In the genomic region with DNA sequence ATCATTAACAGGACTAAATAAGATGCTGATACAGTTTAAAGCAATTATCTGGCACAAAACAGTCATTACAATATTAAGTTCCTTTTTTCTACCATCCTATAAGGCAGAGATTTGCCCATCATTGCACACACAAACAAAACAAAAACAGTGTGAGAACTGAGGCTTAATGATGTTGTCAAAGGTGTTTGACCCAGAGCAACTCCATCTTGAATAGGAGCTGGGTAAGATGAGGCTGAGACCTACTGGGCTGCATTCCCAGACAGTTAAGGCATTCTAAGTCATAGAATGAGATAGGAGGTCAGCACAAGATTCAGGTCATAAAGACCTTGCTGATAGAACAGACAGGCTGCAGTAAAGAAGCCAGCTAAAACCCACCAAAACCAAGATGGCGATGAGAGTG, we compare ENCODE assay signal across 2 cellular contexts.
TF ChIP-seq lines count a peak whose summit lies in the region.

No MANE protein-coding gene starts in this region.

TF ChIP-seq in GM23338, 12 proteins besides CTCF, POLR2A, EP300 and RAD21 (continued from another document):
- no peak for TF ChIP-seq ZNF114 (CRISPR knock-in tag; IDR thresholded peaks at IDR 0.05)
- no peak for TF ChIP-seq EZH2 (IDR thresholded peaks at IDR 0.05; ENCODE audit: low read depth, unreplicated experiment)
- TF ChIP-seq NANOG (IDR thresholded peaks at IDR 0.05; ENCODE audit: borderline replicate concordance) = no peak
- no peak for TF ChIP-seq POLR2AphosphoS5 (IDR thresholded peaks at IDR 0.05; ENCODE audit: low read depth)
- TF ChIP-seq JUNB (IDR thresholded peaks at IDR 0.05; ENCODE audit: unreplicated experiment) = no peak

TF ChIP-seq in GM12878, 131 proteins besides CTCF, POLR2A, EP300 and RAD21:
- TF ChIP-seq, protein P1, sequence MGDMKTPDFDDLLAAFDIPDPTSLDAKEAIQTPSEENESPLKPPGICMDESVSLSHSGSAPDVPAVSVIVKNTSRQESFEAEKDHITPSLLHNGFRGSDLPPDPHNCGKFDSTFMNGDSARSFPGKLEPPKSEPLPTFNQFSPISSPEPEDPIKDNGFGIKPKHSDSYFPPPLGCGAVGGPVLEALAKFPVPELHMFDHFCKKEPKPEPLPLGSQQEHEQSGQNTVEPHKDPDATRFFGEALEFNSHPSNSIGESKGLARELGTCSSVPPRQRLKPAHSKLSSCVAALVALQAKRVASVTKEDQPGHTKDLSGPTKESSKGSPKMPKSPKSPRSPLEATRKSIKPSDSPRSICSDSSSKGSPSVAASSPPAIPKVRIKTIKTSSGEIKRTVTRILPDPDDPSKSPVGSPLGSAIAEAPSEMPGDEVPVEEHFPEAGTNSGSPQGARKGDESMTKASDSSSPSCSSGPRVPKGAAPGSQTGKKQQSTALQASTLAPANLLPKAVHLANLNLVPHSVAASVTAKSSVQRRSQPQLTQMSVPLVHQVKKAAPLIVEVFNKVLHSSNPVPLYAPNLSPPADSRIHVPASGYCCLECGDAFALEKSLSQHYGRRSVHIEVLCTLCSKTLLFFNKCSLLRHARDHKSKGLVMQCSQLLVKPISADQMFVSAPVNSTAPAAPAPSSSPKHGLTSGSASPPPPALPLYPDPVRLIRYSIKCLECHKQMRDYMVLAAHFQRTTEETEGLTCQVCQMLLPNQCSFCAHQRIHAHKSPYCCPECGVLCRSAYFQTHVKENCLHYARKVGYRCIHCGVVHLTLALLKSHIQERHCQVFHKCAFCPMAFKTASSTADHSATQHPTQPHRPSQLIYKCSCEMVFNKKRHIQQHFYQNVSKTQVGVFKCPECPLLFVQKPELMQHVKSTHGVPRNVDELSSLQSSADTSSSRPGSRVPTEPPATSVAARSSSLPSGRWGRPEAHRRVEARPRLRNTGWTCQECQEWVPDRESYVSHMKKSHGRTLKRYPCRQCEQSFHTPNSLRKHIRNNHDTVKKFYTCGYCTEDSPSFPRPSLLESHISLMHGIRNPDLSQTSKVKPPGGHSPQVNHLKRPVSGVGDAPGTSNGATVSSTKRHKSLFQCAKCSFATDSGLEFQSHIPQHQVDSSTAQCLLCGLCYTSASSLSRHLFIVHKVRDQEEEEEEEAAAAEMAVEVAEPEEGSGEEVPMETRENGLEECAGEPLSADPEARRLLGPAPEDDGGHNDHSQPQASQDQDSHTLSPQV (IDR thresholded peaks at IDR 0.05) = peak; percentile 92; the same call in 1 of the 2 replicates
- TF ChIP-seq, protein P2, sequence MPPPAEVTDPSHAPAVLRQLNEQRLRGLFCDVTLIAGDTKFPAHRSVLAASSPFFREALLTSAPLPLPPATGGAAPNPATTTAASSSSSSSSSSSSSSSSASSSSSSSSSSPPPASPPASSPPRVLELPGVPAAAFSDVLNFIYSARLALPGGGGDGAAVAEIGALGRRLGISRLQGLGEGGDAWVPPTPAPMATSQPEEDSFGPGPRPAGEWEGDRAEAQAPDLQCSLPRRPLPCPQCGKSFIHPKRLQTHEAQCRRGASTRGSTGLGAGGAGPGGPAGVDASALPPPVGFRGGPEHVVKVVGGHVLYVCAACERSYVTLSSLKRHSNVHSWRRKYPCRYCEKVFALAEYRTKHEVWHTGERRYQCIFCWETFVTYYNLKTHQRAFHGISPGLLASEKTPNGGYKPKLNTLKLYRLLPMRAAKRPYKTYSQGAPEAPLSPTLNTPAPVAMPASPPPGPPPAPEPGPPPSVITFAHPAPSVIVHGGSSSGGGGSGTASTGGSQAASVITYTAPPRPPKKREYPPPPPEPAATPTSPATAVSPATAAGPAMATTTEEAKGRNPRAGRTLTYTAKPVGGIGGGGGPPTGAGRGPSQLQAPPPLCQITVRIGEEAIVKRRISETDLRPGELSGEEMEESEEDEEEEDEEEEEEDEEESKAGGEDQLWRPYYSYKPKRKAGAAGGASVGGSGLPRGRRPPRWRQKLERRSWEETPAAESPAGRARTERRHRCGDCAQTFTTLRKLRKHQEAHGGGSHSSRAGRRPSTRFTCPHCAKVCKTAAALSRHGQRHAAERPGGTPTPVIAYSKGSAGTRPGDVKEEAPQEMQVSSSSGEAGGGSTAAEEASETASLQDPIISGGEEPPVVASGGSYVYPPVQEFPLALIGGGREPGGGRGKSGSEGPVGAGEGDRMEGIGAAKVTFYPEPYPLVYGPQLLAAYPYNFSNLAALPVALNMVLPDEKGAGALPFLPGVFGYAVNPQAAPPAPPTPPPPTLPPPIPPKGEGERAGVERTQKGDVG (CRISPR knock-in tag; IDR thresholded peaks at IDR 0.05) = 0 out of 2 replicates have a peak, but pooled peaks have one; percentile 67
- TF ChIP-seq NFIC (IDR thresholded peaks at IDR 0.05; ENCODE audit: low read depth, low read length) (no peak), JUNB (IDR thresholded peaks at IDR 0.05) (no peak), NRF1 (conservative IDR thresholded peaks at IDR 0.05; ENCODE audit: low read depth, low read length) (no peak), RAD51 (IDR thresholded peaks at IDR 0.05) (no peak)
- TF ChIP-seq, protein P3, sequence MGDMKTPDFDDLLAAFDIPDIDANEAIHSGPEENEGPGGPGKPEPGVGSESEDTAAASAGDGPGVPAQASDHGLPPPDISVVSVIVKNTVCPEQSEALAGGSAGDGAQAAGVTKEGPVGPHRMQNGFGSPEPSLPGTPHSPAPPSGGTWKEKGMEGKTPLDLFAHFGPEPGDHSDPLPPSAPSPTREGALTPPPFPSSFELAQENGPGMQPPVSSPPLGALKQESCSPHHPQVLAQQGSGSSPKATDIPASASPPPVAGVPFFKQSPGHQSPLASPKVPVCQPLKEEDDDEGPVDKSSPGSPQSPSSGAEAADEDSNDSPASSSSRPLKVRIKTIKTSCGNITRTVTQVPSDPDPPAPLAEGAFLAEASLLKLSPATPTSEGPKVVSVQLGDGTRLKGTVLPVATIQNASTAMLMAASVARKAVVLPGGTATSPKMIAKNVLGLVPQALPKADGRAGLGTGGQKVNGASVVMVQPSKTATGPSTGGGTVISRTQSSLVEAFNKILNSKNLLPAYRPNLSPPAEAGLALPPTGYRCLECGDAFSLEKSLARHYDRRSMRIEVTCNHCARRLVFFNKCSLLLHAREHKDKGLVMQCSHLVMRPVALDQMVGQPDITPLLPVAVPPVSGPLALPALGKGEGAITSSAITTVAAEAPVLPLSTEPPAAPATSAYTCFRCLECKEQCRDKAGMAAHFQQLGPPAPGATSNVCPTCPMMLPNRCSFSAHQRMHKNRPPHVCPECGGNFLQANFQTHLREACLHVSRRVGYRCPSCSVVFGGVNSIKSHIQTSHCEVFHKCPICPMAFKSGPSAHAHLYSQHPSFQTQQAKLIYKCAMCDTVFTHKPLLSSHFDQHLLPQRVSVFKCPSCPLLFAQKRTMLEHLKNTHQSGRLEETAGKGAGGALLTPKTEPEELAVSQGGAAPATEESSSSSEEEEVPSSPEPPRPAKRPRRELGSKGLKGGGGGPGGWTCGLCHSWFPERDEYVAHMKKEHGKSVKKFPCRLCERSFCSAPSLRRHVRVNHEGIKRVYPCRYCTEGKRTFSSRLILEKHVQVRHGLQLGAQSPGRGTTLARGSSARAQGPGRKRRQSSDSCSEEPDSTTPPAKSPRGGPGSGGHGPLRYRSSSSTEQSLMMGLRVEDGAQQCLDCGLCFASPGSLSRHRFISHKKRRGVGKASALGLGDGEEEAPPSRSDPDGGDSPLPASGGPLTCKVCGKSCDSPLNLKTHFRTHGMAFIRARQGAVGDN (IDR thresholded peaks at IDR 0.05) = peak; percentile 75; the same call in 1 of the 2 replicates
- TF ChIP-seq, protein P4, sequence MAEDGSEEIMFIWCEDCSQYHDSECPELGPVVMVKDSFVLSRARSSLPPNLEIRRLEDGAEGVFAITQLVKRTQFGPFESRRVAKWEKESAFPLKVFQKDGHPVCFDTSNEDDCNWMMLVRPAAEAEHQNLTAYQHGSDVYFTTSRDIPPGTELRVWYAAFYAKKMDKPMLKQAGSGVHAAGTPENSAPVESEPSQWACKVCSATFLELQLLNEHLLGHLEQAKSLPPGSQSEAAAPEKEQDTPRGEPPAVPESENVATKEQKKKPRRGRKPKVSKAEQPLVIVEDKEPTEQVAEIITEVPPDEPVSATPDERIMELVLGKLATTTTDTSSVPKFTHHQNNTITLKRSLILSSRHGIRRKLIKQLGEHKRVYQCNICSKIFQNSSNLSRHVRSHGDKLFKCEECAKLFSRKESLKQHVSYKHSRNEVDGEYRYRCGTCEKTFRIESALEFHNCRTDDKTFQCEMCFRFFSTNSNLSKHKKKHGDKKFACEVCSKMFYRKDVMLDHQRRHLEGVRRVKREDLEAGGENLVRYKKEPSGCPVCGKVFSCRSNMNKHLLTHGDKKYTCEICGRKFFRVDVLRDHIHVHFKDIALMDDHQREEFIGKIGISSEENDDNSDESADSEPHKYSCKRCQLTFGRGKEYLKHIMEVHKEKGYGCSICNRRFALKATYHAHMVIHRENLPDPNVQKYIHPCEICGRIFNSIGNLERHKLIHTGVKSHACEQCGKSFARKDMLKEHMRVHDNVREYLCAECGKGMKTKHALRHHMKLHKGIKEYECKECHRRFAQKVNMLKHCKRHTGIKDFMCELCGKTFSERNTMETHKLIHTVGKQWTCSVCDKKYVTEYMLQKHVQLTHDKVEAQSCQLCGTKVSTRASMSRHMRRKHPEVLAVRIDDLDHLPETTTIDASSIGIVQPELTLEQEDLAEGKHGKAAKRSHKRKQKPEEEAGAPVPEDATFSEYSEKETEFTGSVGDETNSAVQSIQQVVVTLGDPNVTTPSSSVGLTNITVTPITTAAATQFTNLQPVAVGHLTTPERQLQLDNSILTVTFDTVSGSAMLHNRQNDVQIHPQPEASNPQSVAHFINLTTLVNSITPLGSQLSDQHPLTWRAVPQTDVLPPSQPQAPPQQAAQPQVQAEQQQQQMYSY (CRISPR knock-in tag; IDR thresholded peaks at IDR 0.05) = 0 out of 2 replicates have a peak, but pooled peaks have one; percentile 47
TF ChIP-seq in GM12878: peak in this region for 4.
